ENCODE assay signal across 20 cellular contexts in the genomic region with DNA sequence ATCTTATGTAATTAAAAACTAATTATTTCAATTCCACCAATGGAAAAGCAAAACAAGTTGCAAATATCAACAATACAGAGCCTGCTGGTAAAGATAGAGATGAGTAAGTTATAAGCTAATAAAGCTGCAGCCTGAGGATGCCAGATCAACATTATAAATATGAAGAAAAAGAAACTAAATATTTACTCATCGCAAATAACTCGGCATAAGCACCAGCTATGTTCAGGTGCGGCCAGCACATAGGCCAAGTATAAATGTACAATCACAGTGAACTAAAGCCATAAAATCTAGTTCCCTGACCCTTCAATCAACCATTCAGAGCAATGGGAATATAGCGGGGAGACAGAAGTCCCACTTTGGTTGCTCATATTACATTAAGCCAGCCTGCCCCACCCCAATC.
"Had no signal": no experiment of that assay in that cellular context is flagged by ENCODE, and none has a peak within 500 bp of the region (broad histone marks: within the 10 kb centered on the region; RNA-seq: fewer than 3 reads in every experiment).

No MANE protein-coding gene starts in this region.

- ATAC-seq: foreskin keratinocyte; gastroesophageal sphincter; heart left ventricle; left lung; left ventricle myocardium superior; lower lobe of right lung; naive thymus-derived CD4-positive, alpha-beta T cell had no signal

- H3K4me3 ChIP-seq: coronary artery, dorsolateral prefrontal cortex, esophagus muscularis mucosa, gastroesophageal sphincter, heart left ventricle, hepatocyte, left lung, lower lobe of right lung had no signal

- DNase-seq: dermis blood vessel endothelial cell; dorsolateral prefrontal cortex; effector CD4-positive, alpha-beta T cell; effector memory CD4-positive, alpha-beta T cell; foreskin keratinocyte; heart left ventricle; hypothalamus; immature natural killer cell; islet precursor cell; kidney; kidney glomerular epithelial cell; left lung; left ventricle myocardium superior; lower lobe of right lung; mesenchymal stem cell; naive thymus-derived CD4-positive, alpha-beta T cell had no signal

- H3K27ac ChIP-seq: coronary artery, dorsolateral prefrontal cortex, esophagus muscularis mucosa, foreskin keratinocyte, gastroesophageal sphincter, heart left ventricle, hepatocyte, left lung, lower lobe of right lung had no signal

- H3K4me1 ChIP-seq: esophagus muscularis mucosa, foreskin keratinocyte, gastroesophageal sphincter, heart left ventricle, left lung, lower lobe of right lung had no signal

- H3K9me3 ChIP-seq: esophagus muscularis mucosa, gastroesophageal sphincter, heart left ventricle, left lung, lower lobe of right lung had no signal
